22 cellular contexts compared by ENCODE assay signal in genomic region chr5:159322180-159322579, GRCh38.
DNase-seq lines count a peak whose midpoint lies in the region; ATAC-seq, FAIRE-seq and TF ChIP-seq lines count a peak whose summit lies in the region.
"Had no signal": no experiment of that assay in that cellular context is flagged by ENCODE, and none has a peak within 500 bp of the region (broad histone marks: within the 10 kb centered on the region; RNA-seq: fewer than 3 reads in every experiment).

No MANE protein-coding gene starts in this region.

- peak overlapping the region; percentile 60 for H3K27ac ChIP-seq in OCI-LY3 (ENCODE audit: low read length)
- H3K27ac ChIP-seq: 22Rv1, A549, C4-2B, HL-60, KMS-11 had no signal

- no peak overlapping the region for H3K4me3 ChIP-seq in OCI-LY3 (ENCODE audit: low read length)
- H3K4me3 ChIP-seq: A549 had no signal

- no peaks in the 10 kb centered on the region for H3K27me3 ChIP-seq in OCI-LY3 (ENCODE audit: low read depth, low read length)

- ATAC-seq in GM19463 (IDR thresholded peaks at IDR 0.05; ENCODE audit: unreplicated experiment) (peak; percentile 53), HG02588 (IDR thresholded peaks at IDR 0.05; ENCODE audit: unreplicated experiment) (peak; percentile 70)
- ATAC-seq: A549, HCT116 had no signal

- peak overlapping the region; percentile 38 for H3K4me2 ChIP-seq in OCI-LY3 (ENCODE audit: low read length)
- H3K4me2 ChIP-seq: A549, KMS-11 had no signal

- peaks cover 90% of the 10 kb centered on the region for H3K36me3 ChIP-seq in OCI-LY3 (replicated peaks; ENCODE audit: low read depth, low read length)

- H3K79me2 ChIP-seq in OCI-LY3 (ENCODE audit: low read length), result peaks cover 37% of the 10 kb centered on the region

- TF ChIP-seq CTCF in OCI-LY3 (IDR thresholded peaks at IDR 0.05; ENCODE audit: low read depth, low read length), result no peak
- no peak for TF ChIP-seq CTCF in GM10266 (IDR thresholded peaks at IDR 0.05; ENCODE audit: control insufficient read depth, insufficient read depth, low read depth, missing control alignments)

- H3K4me1 ChIP-seq in OCI-LY3 (ENCODE audit: low read length), result peaks cover 49% of the 10 kb centered on the region
- H3K4me1 ChIP-seq: A549, Caco-2 had no signal

- no peak overlapping the region for H2AFZ ChIP-seq in OCI-LY3 (ENCODE audit: low read depth, low read length)

- peak; percentile 65 for FAIRE-seq in GM18507 (lab: Jason Lieb, UNC)
- FAIRE-seq: A549, D721Med, G401.6 had no signal

- H4K20me1 ChIP-seq in OCI-LY3 (ENCODE audit: insufficient read depth, low read length), result no peaks in the 10 kb centered on the region

- H3K9me3 ChIP-seq in OCI-LY3 (ENCODE audit: insufficient read depth, low read length), result no peaks in the 10 kb centered on the region
- H3K9me3 ChIP-seq: A549, Caco-2 had no signal

- DNase-seq in GM18507 (ENCODE audit: extremely low spot score, insufficient read length, low read depth), result no peak
- no peak for DNase-seq in SKM-1 (lab: John Stamatoyannopoulos, UW; ENCODE audit: unreplicated experiment)
- DNase-seq in stimulated activated naive CD4-positive, alpha-beta T cell treated with Interleukin-2 at 50 U/mL for 16 hours (lab: John Stamatoyannopoulos, UW), result no peak
- DNase-seq in GM10266 (ENCODE audit: extremely low spot score), result no peak
- no peak for DNase-seq in activated naive CD4-positive, alpha-beta T cell treated with Interleukin-2 at 50 U/mL for 16 hours
- DNase-seq: AML-193; Caco-2; CD4-positive, alpha-beta T cell; GOT3; H7; HFFc6 had no signal

- peak overlapping the region; percentile 17; the same call in 1 of the 2 replicates for H3K9ac ChIP-seq in OCI-LY3 (ENCODE audit: low read length)
- H3K9ac ChIP-seq: KMS-11 had no signal
